In genomic region chr3:67437789-67438188, GRCh38 we compare ENCODE assay signal across 16 cellular contexts.
DNase-seq lines count a peak whose midpoint lies in the region; ATAC-seq lines count a peak whose summit lies in the region.
"Had no signal": no experiment of that assay in that cellular context is flagged by ENCODE, and none has a peak within 500 bp of the region (broad histone marks: within the 10 kb centered on the region; RNA-seq: fewer than 3 reads in every experiment).

No MANE protein-coding gene starts in this region.

- peaks cover 16% of the 10 kb centered on the region for H3K9me3 Mint-ChIP-seq in activated T-cell treated with anti-CD3 and anti-CD28 coated beads, Interleukin-2, amount 50 U/mL, for 24 hours
- peaks cover 8% of the 10 kb centered on the region for H3K9me3 Mint-ChIP-seq in stimulated activated naive CD8-positive, alpha-beta T cell treated with anti-CD3 and anti-CD28 coated beads, Interleukin-15, Interleukin-2, amounts not matched to agents 100 ng/mL and 50 ng/mL, for 24 hours
- peaks cover 2 to 4% of the 10 kb centered on the region in 2 donors for H3K9me3 Mint-ChIP-seq in stimulated activated naive CD8-positive, alpha-beta T cell treated with anti-CD3 and anti-CD28 coated beads, Interleukin-15, amount 100 ng/mL, for 72 hours
- peaks cover 11% of the 10 kb centered on the region for H3K9me3 Mint-ChIP-seq in activated naive CD8-positive, alpha-beta T cell treated with anti-CD3 and anti-CD28 coated beads, Interleukin-2, amount 50 U/mL, for 24 hours

- peaks cover 24% of the 10 kb centered on the region for H3K4me1 Mint-ChIP-seq in activated T-cell treated with anti-CD3 and anti-CD28 coated beads, Interleukin-2, amount 50 U/mL, for 24 hours (ENCODE audit: low read depth)
- H3K4me1 Mint-ChIP-seq in stimulated activated naive CD8-positive, alpha-beta T cell treated with anti-CD3 and anti-CD28 coated beads, Interleukin-15, Interleukin-2, amounts not matched to agents 100 ng/mL and 50 ng/mL, for 24 hours (ENCODE audit: low read depth): peaks cover 23% of the 10 kb centered on the region
- H3K4me1 Mint-ChIP-seq in stimulated activated naive CD8-positive, alpha-beta T cell treated with anti-CD3 and anti-CD28 coated beads, Interleukin-15, amount 100 ng/mL, for 72 hours: peaks cover 6% of the 10 kb centered on the region
- peaks cover 15% of the 10 kb centered on the region for H3K4me1 Mint-ChIP-seq in activated naive CD8-positive, alpha-beta T cell treated with anti-CD3 and anti-CD28 coated beads, Interleukin-2, amount 50 U/mL, for 24 hours

- ATAC-seq in stimulated activated naive CD8-positive, alpha-beta T cell treated with anti-CD3 and anti-CD28 coated beads, Interleukin-15, amount 100 ng/mL, for 72 hours: no peak
- peak; percentile 46 for ATAC-seq in activated naive CD8-positive, alpha-beta T cell treated with anti-CD3 and anti-CD28 coated beads, Interleukin-2, amount 50 U/mL, for 24 hours
- ATAC-seq in GM19395 (IDR thresholded peaks at IDR 0.05; ENCODE audit: unreplicated experiment) (no peak), HG02588 (IDR thresholded peaks at IDR 0.05; ENCODE audit: unreplicated experiment) (no peak)
- ATAC-seq: GM12878, HepG2 had no signal

- H3K36me3 Mint-ChIP-seq in activated T-cell treated with anti-CD3 and anti-CD28 coated beads, Interleukin-2, amount 50 U/mL, for 24 hours (ENCODE audit: low read depth): peaks cover 74% of the 10 kb centered on the region
- H3K36me3 Mint-ChIP-seq in stimulated activated naive CD8-positive, alpha-beta T cell treated with anti-CD3 and anti-CD28 coated beads, Interleukin-15, Interleukin-2, amounts not matched to agents 100 ng/mL and 50 ng/mL, for 24 hours (ENCODE audit: low read depth): peaks cover 58% of the 10 kb centered on the region
- peaks cover 42% of the 10 kb centered on the region for H3K36me3 Mint-ChIP-seq in activated naive CD8-positive, alpha-beta T cell treated with anti-CD3 and anti-CD28 coated beads, Interleukin-2, amount 50 U/mL, for 24 hours (ENCODE audit: low read depth)

- H3K27ac Mint-ChIP-seq in activated T-cell treated with anti-CD3 and anti-CD28 coated beads, Interleukin-2, amount 50 U/mL, for 24 hours: peak overlapping the region; percentile 45
- H3K27ac Mint-ChIP-seq in stimulated activated naive CD8-positive, alpha-beta T cell treated with anti-CD3 and anti-CD28 coated beads, Interleukin-15, Interleukin-2, amounts not matched to agents 100 ng/mL and 50 ng/mL, for 24 hours: peak overlapping the region; percentile 50
- H3K27ac Mint-ChIP-seq in stimulated activated naive CD8-positive, alpha-beta T cell treated with anti-CD3 and anti-CD28 coated beads, Interleukin-15, amount 100 ng/mL, for 72 hours: peak overlapping the region in 1 of 2 donors; percentile 3
- H3K27ac Mint-ChIP-seq in activated naive CD8-positive, alpha-beta T cell treated with anti-CD3 and anti-CD28 coated beads, Interleukin-2, amount 50 U/mL, for 24 hours: no peak overlapping the region
- H3K27ac Mint-ChIP-seq: B cell; CD8-positive, alpha-beta memory T cell; IgD-negative memory B cell had no signal

- no peaks in the 10 kb centered on the region for H3K27me3 Mint-ChIP-seq in activated T-cell treated with anti-CD3 and anti-CD28 coated beads, Interleukin-2, amount 50 U/mL, for 24 hours
- no peaks in the 10 kb centered on the region for H3K27me3 Mint-ChIP-seq in stimulated activated naive CD8-positive, alpha-beta T cell treated with anti-CD3 and anti-CD28 coated beads, Interleukin-15, Interleukin-2, amounts not matched to agents 100 ng/mL and 50 ng/mL, for 24 hours
- H3K27me3 Mint-ChIP-seq in stimulated activated naive CD8-positive, alpha-beta T cell treated with anti-CD3 and anti-CD28 coated beads, Interleukin-15, amount 100 ng/mL, for 72 hours: no peaks in the 10 kb centered on the region
- H3K27me3 Mint-ChIP-seq in activated naive CD8-positive, alpha-beta T cell treated with anti-CD3 and anti-CD28 coated beads, Interleukin-2, amount 50 U/mL, for 24 hours: no peaks in the 10 kb centered on the region
- H3K27me3 Mint-ChIP-seq: B cell; CD8-positive, alpha-beta memory T cell; IgD-negative memory B cell had no signal

- DNase-seq in activated T-cell treated with anti-CD3 and anti-CD28 coated beads, Interleukin-2, amount 50 U/mL, for 24 hours: no peak
- DNase-seq in activated T-cell treated with anti-CD3 and anti-CD28 coated beads, Interleukin-2, amount 50 U/mL, for 48 hours: no peak
- no peak for DNase-seq in stimulated activated naive CD8-positive, alpha-beta T cell treated with anti-CD3 and anti-CD28 coated beads, Interleukin-15, amount 100 ng/mL, for 72 hours
- DNase-seq in activated naive CD8-positive, alpha-beta T cell treated with anti-CD3 and anti-CD28 coated beads, Interleukin-2, amount 50 U/mL, for 24 hours: no peak
- DNase-seq: CD8-positive, alpha-beta memory T cell; COR-L47; DMS 273 treated with DMSO at 0.1 percent for 48 hours; DMS53; DND-41 had no signal

- no peak overlapping the region for H3K4me3 Mint-ChIP-seq in activated T-cell treated with anti-CD3 and anti-CD28 coated beads, Interleukin-2, amount 50 U/mL, for 24 hours
- no peak overlapping the region for H3K4me3 Mint-ChIP-seq in stimulated activated naive CD8-positive, alpha-beta T cell treated with anti-CD3 and anti-CD28 coated beads, Interleukin-15, Interleukin-2, amounts not matched to agents 100 ng/mL and 50 ng/mL, for 24 hours
- no peak overlapping the region for H3K4me3 Mint-ChIP-seq in stimulated activated naive CD8-positive, alpha-beta T cell treated with anti-CD3 and anti-CD28 coated beads, Interleukin-15, amount 100 ng/mL, for 72 hours
- H3K4me3 Mint-ChIP-seq in activated naive CD8-positive, alpha-beta T cell treated with anti-CD3 and anti-CD28 coated beads, Interleukin-2, amount 50 U/mL, for 24 hours: no peak overlapping the region
- H3K4me3 Mint-ChIP-seq: B cell; CD8-positive, alpha-beta memory T cell had no signal
